ENCODE assay signal across 14 cellular contexts in genomic region chr2:240277073-240277806, GRCh38.
DNase-seq lines count a peak whose midpoint lies in the region; ATAC-seq and TF ChIP-seq lines count a peak whose summit lies in the region.
"Had no signal": no experiment of that assay in that cellular context is flagged by ENCODE, and none has a peak within 500 bp of the region (broad histone marks: within the 10 kb centered on the region; RNA-seq: fewer than 3 reads in every experiment).

No MANE protein-coding gene starts in this region.

- H3K36me3 ChIP-seq in breast epithelium (no peaks in the 10 kb centered on the region), adrenal gland (replicated peaks in 1 of 2) (no peaks in the 10 kb centered on the region), thyroid gland (no peaks in the 10 kb centered on the region), testis (ENCODE audit: low read depth, missing control alignments) (no peaks in the 10 kb centered on the region)

- no peak for TF ChIP-seq POLR2A in breast epithelium (IDR thresholded peaks at IDR 0.05)
- TF ChIP-seq POLR2A in adrenal gland (IDR thresholded peaks at IDR 0.05), result no peak
- peak in 1 of 2 donors; percentile 17 for TF ChIP-seq POLR2A in thyroid gland (IDR thresholded peaks at IDR 0.05)
- no peak for TF ChIP-seq POLR2A in testis (IDR thresholded peaks at IDR 0.05)

- CTCF ChIA-PET in MCF 10A (lab: Yijun Ruan, JAX), result interaction anchor here (1.0 to 1.8 kb wide), 2 partner anchors 8 to 9 kb away, joined by 3 to 6 read pairs; no protein-coding TSS in a partner anchor

- WGBS in adrenal gland, 4 donors, result 56 to 62% (median 60%) methylated on average over 3 to 8 of the region's 8 CpGs
- WGBS in thyroid gland, 2 donors, result 45 to 51% methylated on average over 8 of the region's 8 CpGs
- WGBS in testis, 2 donors, result 75 to 77% methylated on average over 8 of the region's 8 CpGs

- H3K27ac ChIP-seq in breast epithelium, result no peak overlapping the region
- H3K27ac ChIP-seq in adrenal gland, result peak overlapping the region in 1 of 5 donors; percentile 24
- peak overlapping the region in 2 of 3 donors; percentile 36 to 37 for H3K27ac ChIP-seq in thyroid gland
- H3K27ac ChIP-seq in testis, result no peak overlapping the region

- peak; percentile 89 for DNase-seq in MCF 10A (ENCODE audit: unreplicated experiment)
- no peak for DNase-seq in breast epithelium (ENCODE audit: low spot score in 2 of 2)
- peak; percentile 70 to 92 (median 89) for DNase-seq in adrenal gland
- DNase-seq in fibroblast of the conjunctiva (ENCODE audit: low read depth), result peak; percentile 31
- DNase-seq in thyroid gland, result peak; percentile 94
- DNase-seq in testis, result no peak
- no peak for DNase-seq in NOMO-1 treated with DMSO at 0.1 percent for 48 hours (lab: John Stamatoyannopoulos, UW; ENCODE audit: unreplicated experiment)
- DNase-seq: AML-193; naive thymus-derived CD8-positive, alpha-beta T cell; NCI-H446; small intestine had no signal

- no peak overlapping the region for H3K4me3 ChIP-seq in breast epithelium
- no peak overlapping the region for H3K4me3 ChIP-seq in adrenal gland
- H3K4me3 ChIP-seq in thyroid gland (replicated peaks in 1 of 3), result no peak overlapping the region
- H3K4me3 ChIP-seq in testis, result no peak overlapping the region

- H3K9me3 Mint-ChIP-seq in MCF 10A (ENCODE audit: unreplicated experiment), result peaks cover 19% of the 10 kb centered on the region

- no peaks in the 10 kb centered on the region for H3K36me3 Mint-ChIP-seq in MCF 10A (ENCODE audit: insufficient read depth, unreplicated experiment)

- no TSS peak for BruUV-seq in MCF 10A (replicated peaks; lab: Mats Ljungman, UMichigan)

- intact Hi-C loops in MCF 10A (cut with micrococcal nuclease) (loop anchor here (1.0 kb wide), 1 partner anchor 44 kb away; no protein-coding TSS in a partner anchor), breast epithelium (cut with DNase I; ENCODE audit: low total_unique reads) (no loop called here), adrenal gland (cut with DNase I) (no loop called here), thyroid gland (cut with DNase I) (no loop called here), testis (cut with DNase I; ENCODE audit: low total_unique reads) (no loop called here)

- no peaks in the 10 kb centered on the region for H3K4me1 ChIP-seq in breast epithelium
- peaks cover 6 to 12% of the 10 kb centered on the region in 2 donors for H3K4me1 ChIP-seq in adrenal gland (replicated peaks in 1 of 2)
- H3K4me1 ChIP-seq in thyroid gland, result peaks cover 16 to 17% of the 10 kb centered on the region in 2 donors
- no peaks in the 10 kb centered on the region for H3K4me1 ChIP-seq in testis

- no peak for ATAC-seq in HG03565 (IDR thresholded peaks at IDR 0.05; ENCODE audit: unreplicated experiment)
- ATAC-seq: activated CD8-positive, alpha-beta memory T cell treated with anti-CD3 and anti-CD28 coated beads, Interleukin-2, amount 10 ng/mL, durations not matched to agents 7 days and 5 days; naive thymus-derived CD8-positive, alpha-beta T cell; Panc1 had no signal

- POLR2A ChIA-PET in MCF 10A (lab: Yijun Ruan, JAX), result interaction anchor here (0.6 to 1.4 kb wide), 4 partner anchors 9 to 93 kb away, joined by 3 to 8 read pairs (median 4); no protein-coding TSS in a partner anchor

- no peak overlapping the region for H3K4me3 Mint-ChIP-seq in MCF 10A (ENCODE audit: unreplicated experiment)
- H3K4me3 Mint-ChIP-seq: activated CD8-positive, alpha-beta memory T cell treated with anti-CD3 and anti-CD28 coated beads, Interleukin-2, amount 10 ng/mL, durations not matched to agents 7 days and 5 days; naive thymus-derived CD8-positive, alpha-beta T cell had no signal

- no peak overlapping the region for H3K27ac Mint-ChIP-seq in MCF 10A (ENCODE audit: low read depth, unreplicated experiment)
- H3K27ac Mint-ChIP-seq: activated CD8-positive, alpha-beta memory T cell treated with anti-CD3 and anti-CD28 coated beads, Interleukin-2, amount 10 ng/mL, durations not matched to agents 7 days and 5 days; naive thymus-derived CD8-positive, alpha-beta T cell had no signal

- H3K4me1 Mint-ChIP-seq in MCF 10A (ENCODE audit: insufficient read depth, unreplicated experiment), result peaks cover 26% of the 10 kb centered on the region
- H3K4me1 Mint-ChIP-seq: activated CD8-positive, alpha-beta memory T cell treated with anti-CD3 and anti-CD28 coated beads, Interleukin-2, amount 10 ng/mL, durations not matched to agents 7 days and 5 days; naive thymus-derived CD8-positive, alpha-beta T cell had no signal

- H3K27me3 Mint-ChIP-seq in MCF 10A (ENCODE audit: insufficient read depth, unreplicated experiment), result peaks cover 62% of the 10 kb centered on the region

- H3K9me3 ChIP-seq in breast epithelium (peaks cover 0 to 2% of the 10 kb centered on the region in 2 donors), adrenal gland (replicated peaks in 1 of 3) (no peaks in the 10 kb centered on the region), thyroid gland (no peaks in the 10 kb centered on the region), testis (no peaks in the 10 kb centered on the region)

- no peaks in the 10 kb centered on the region for H3K27me3 ChIP-seq in breast epithelium
- no peaks in the 10 kb centered on the region for H3K27me3 ChIP-seq in adrenal gland
- H3K27me3 ChIP-seq in thyroid gland, result no peaks in the 10 kb centered on the region
- H3K27me3 ChIP-seq in testis, result no peaks in the 10 kb centered on the region

- TF ChIP-seq CTCF in MCF 10A (IDR thresholded peaks at IDR 0.05; ENCODE audit: unreplicated experiment) (no peak), breast epithelium (IDR thresholded peaks at IDR 0.05) (no peak), adrenal gland (IDR thresholded peaks at IDR 0.05) (peak in 1 of 6 experiments; percentile 11), thyroid gland (IDR thresholded peaks at IDR 0.05) (peak in 2 of 6 experiments; percentile 11 to 19), testis (IDR thresholded peaks at IDR 0.05) (no peak)

Comparison
In these comparisons a context has a peak if more than half of its experiments do, and no peak if none do; other contexts are left out.
1. DNase-seq: peak in MCF 10A (single experiment), adrenal gland (7 of 7), fibroblast of the conjunctiva (single experiment) and thyroid gland (2 of 2); none in breast epithelium (0 of 2), testis (single experiment) and NOMO-1 treated with DMSO at 0.1 percent for 48 hours (single experiment).
2. H3K27ac ChIP-seq: peak in thyroid gland (2 of 3); none in breast epithelium (0 of 2) and testis (0 of 2).